5 cellular contexts compared by ENCODE assay signal in genomic region chr7:97578225-97578624, GRCh38.
"Had no signal": no experiment of that assay in that cellular context is flagged by ENCODE, and none has a peak within 500 bp of the region (broad histone marks: within the 10 kb centered on the region; RNA-seq: fewer than 3 reads in every experiment).

No MANE protein-coding gene starts in this region.

- H3K4me3 ChIP-seq: K562 had no signal

- DNase-seq: IMR-90, KBM-7, KG1 had no signal

- H3K27ac ChIP-seq: HL-60 had no signal
